In the genomic region with DNA sequence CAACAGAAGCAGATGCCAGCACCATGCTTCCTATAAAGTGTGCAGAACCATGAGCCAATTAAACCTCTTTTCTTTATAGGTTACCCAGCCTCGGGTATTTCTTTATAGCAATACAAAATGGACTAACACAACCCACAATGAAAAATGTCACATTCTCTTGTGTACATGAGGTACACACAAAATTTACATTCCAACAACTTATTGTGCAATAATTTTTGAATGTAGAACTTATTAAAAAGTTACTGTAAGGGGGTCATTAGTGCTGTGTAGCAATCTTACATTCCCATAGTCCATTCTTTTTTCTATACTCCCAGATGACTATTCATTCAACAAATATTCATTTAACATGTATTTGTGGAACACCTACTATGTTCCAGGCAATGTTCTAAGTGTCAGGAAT, we compare ENCODE assay signal across 30 cellular contexts.
"Had no signal": no experiment of that assay in that cellular context is flagged by ENCODE, and none has a peak within 500 bp of the region (broad histone marks: within the 10 kb centered on the region; RNA-seq: fewer than 3 reads in every experiment).

No MANE protein-coding gene starts in this region.

- H3K9me3 Mint-ChIP-seq: activated T-cell treated with anti-CD3 and anti-CD28 coated beads, Interleukin-2, amount 50 U/mL, for 4 hours; central memory CD8-positive, alpha-beta T cell; dendritic cell treated with granulocyte-macrophage colony-stimulating factor and Interleukin-4, amounts not matched to agents 40 ng/mL and 50 ng/mL, for 4 days had no signal

- H3K4me1 ChIP-seq: ascending aorta, breast epithelium had no signal

- DNase-seq: activated CD4-positive, alpha-beta memory T cell treated with anti-CD3 and anti-CD28 coated beads, Interleukin-2, amount 10 ng/mL, durations not matched to agents 7 days and 5 days; activated CD4-positive, alpha-beta T cell treated with anti-CD3 and anti-CD28 coated beads for 1 hour; activated CD4-positive, alpha-beta T cell treated with anti-CD3 and anti-CD28 coated beads for 4 hours; activated CD4-positive, alpha-beta T cell treated with anti-CD3 and anti-CD28 coated beads, Interleukin-2, amount 10 ng/mL, durations not matched to agents 7 days and 5 days; activated CD4-positive, alpha-beta T cell treated with anti-CD3 and anti-CD28 coated beads, Interleukin-2, amount 50 U/mL, for 4 hours; activated CD8-positive, alpha-beta memory T cell treated with anti-CD3 and anti-CD28 coated beads, Interleukin-2, amount 10 ng/mL, durations not matched to agents 7 days and 5 days; activated CD8-positive, alpha-beta memory T cell treated with anti-CD3 and anti-CD28 coated beads, Interleukin-2, amount 50 U/mL, for 4 hours; activated gamma-delta T cell; activated naive CD4-positive, alpha-beta T cell; activated naive CD4-positive, alpha-beta T cell treated with anti-CD3 and anti-CD28 coated beads, Interleukin-2, amount 50 U/mL, for 16 hours; activated naive CD8-positive, alpha-beta T cell treated with anti-CD3 and anti-CD28 coated beads, Interleukin-2, amount 10 ng/mL, durations not matched to agents 7 days and 5 days; activated T-cell treated with anti-CD3 and anti-CD28 coated beads, Interleukin-2, amount 50 U/mL, for 4 hours; dorsolateral prefrontal cortex; effector memory CD4-positive, alpha-beta T cell; endodermal cell; foreskin fibroblast; heart left ventricle; hypothalamus; T-helper 2 cell had no signal

- H3K4me3 Mint-ChIP-seq: activated CD4-positive, alpha-beta memory T cell treated with anti-CD3 and anti-CD28 coated beads, Interleukin-2, amount 10 ng/mL, durations not matched to agents 7 days and 5 days; activated CD4-positive, alpha-beta T cell treated with anti-CD3 and anti-CD28 coated beads, Interleukin-2, amount 10 ng/mL, durations not matched to agents 7 days and 5 days; activated CD8-positive, alpha-beta memory T cell treated with anti-CD3 and anti-CD28 coated beads, Interleukin-2, amount 10 ng/mL, durations not matched to agents 7 days and 5 days; activated naive CD8-positive, alpha-beta T cell treated with anti-CD3 and anti-CD28 coated beads, Interleukin-2, amount 10 ng/mL, durations not matched to agents 7 days and 5 days; activated T-cell treated with anti-CD3 and anti-CD28 coated beads, Interleukin-2, amount 50 U/mL, for 4 hours; activated T-helper 1 cell treated with anti-CD3 and anti-CD28 coated beads, Interleukin-12 subunit alpha, Interleukin-12 subunit beta, Interleukin-2, Interleukin-4 antibody, amounts not matched to agents 30 ng/mL and 10 ng/mL and 1 ng/mL, durations not matched to agents 14 hours and 24 hours and 36 hours; brain; central memory CD8-positive, alpha-beta T cell; dendritic cell treated with granulocyte-macrophage colony-stimulating factor and Interleukin-4, amounts not matched to agents 40 ng/mL and 50 ng/mL, for 4 days; endodermal cell; WTC11 had no signal

- H3K4me1 Mint-ChIP-seq: activated CD4-positive, alpha-beta T cell treated with anti-CD3 and anti-CD28 coated beads, Interleukin-2, amount 10 ng/mL, durations not matched to agents 7 days and 5 days; WTC11 had no signal

- H3K4me3 ChIP-seq: ascending aorta, breast epithelium, cardiac muscle cell, coronary artery, dorsolateral prefrontal cortex, heart left ventricle had no signal

- H3K27ac ChIP-seq: ascending aorta, breast epithelium, cardiac muscle cell, coronary artery, dorsolateral prefrontal cortex, heart left ventricle, VCaP had no signal

- H3K9me3 ChIP-seq: ascending aorta, breast epithelium, heart left ventricle had no signal

- H3K27ac Mint-ChIP-seq: activated CD4-positive, alpha-beta memory T cell treated with anti-CD3 and anti-CD28 coated beads, Interleukin-2, amount 10 ng/mL, durations not matched to agents 7 days and 5 days; activated CD4-positive, alpha-beta T cell treated with anti-CD3 and anti-CD28 coated beads, Interleukin-2, amount 10 ng/mL, durations not matched to agents 7 days and 5 days; activated CD8-positive, alpha-beta memory T cell treated with anti-CD3 and anti-CD28 coated beads, Interleukin-2, amount 10 ng/mL, durations not matched to agents 7 days and 5 days; activated naive CD8-positive, alpha-beta T cell treated with anti-CD3 and anti-CD28 coated beads, Interleukin-2, amount 10 ng/mL, durations not matched to agents 7 days and 5 days; activated T-helper 1 cell treated with anti-CD3 and anti-CD28 coated beads, Interleukin-12 subunit alpha, Interleukin-12 subunit beta, Interleukin-2, Interleukin-4 antibody, amounts not matched to agents 30 ng/mL and 10 ng/mL and 1 ng/mL, durations not matched to agents 14 hours and 24 hours and 36 hours; dendritic cell treated with granulocyte-macrophage colony-stimulating factor and Interleukin-4, amounts not matched to agents 40 ng/mL and 50 ng/mL, for 4 days; endodermal cell; WTC11 had no signal

- ATAC-seq: activated CD8-positive, alpha-beta memory T cell treated with anti-CD3 and anti-CD28 coated beads, Interleukin-2, amount 10 ng/mL, durations not matched to agents 7 days and 5 days; activated T-cell treated with anti-CD3 and anti-CD28 coated beads, Interleukin-2, amount 50 U/mL, for 4 hours; esophagus mucosa; heart left ventricle; WTC11 had no signal

- H3K36me3 ChIP-seq: breast epithelium had no signal

- H3K27me3 Mint-ChIP-seq: activated CD4-positive, alpha-beta memory T cell treated with anti-CD3 and anti-CD28 coated beads, Interleukin-2, amount 10 ng/mL, durations not matched to agents 7 days and 5 days; activated CD4-positive, alpha-beta T cell treated with anti-CD3 and anti-CD28 coated beads, Interleukin-2, amount 10 ng/mL, durations not matched to agents 7 days and 5 days; activated CD8-positive, alpha-beta memory T cell treated with anti-CD3 and anti-CD28 coated beads, Interleukin-2, amount 10 ng/mL, durations not matched to agents 7 days and 5 days; activated naive CD8-positive, alpha-beta T cell treated with anti-CD3 and anti-CD28 coated beads, Interleukin-2, amount 10 ng/mL, durations not matched to agents 7 days and 5 days; brain; central memory CD8-positive, alpha-beta T cell; dendritic cell treated with granulocyte-macrophage colony-stimulating factor and Interleukin-4, amounts not matched to agents 40 ng/mL and 50 ng/mL, for 4 days had no signal

- H3K27me3 ChIP-seq: ascending aorta, breast epithelium, cardiac muscle cell, dorsolateral prefrontal cortex, heart left ventricle had no signal
